ENCODE assay signal across 8 cellular contexts in genomic region chr12:42023733-42024494, GRCh38.
DNase-seq lines count a peak whose midpoint lies in the region; ATAC-seq and TF ChIP-seq lines count a peak whose summit lies in the region.

No MANE protein-coding gene starts in this region.

- H3K27ac ChIP-seq in H9 (ENCODE audit: insufficient read length, low read depth, low read length), result no peak overlapping the region

- intact Hi-C loops in sciatic nerve (cut with DNase I), result loop anchor here (5.0 kb wide), 1 partner anchor 747 kb away; no protein-coding TSS in a partner anchor

- no peak overlapping the region for H3K14ac ChIP-seq in H9 (ENCODE audit: insufficient read depth, low read length)

- H3T11ph ChIP-seq in H9 (ENCODE audit: low read length), result no peak overlapping the region

- no peak overlapping the region for H2BK15ac ChIP-seq in H9 (ENCODE audit: low read depth, low read length)

- POLR2A ChIA-PET in GM10248 (lab: Yijun Ruan, JAX), result no interaction called here

- H3K79me1 ChIP-seq in H9 (ENCODE audit: insufficient read depth, low read depth, low read length, poor library complexity, severe bottlenecking), result no peaks in the 10 kb centered on the region

- no peaks in the 10 kb centered on the region; the same call in 1 of the 2 replicates for H3K27me3 ChIP-seq in H9 (ENCODE audit: insufficient read depth, low read length)

- no peaks in the 10 kb centered on the region for H3K79me2 ChIP-seq in H9 (ENCODE audit: insufficient read depth, low read length)

- H2BK120ac ChIP-seq in H9 (ENCODE audit: low read depth, low read length, poor library complexity, severe bottlenecking), result no peak overlapping the region

- no peak overlapping the region for H4K5ac ChIP-seq in H9 (ENCODE audit: insufficient read length, low read depth, low read length)

- no peaks in the 10 kb centered on the region for H3K9me3 Mint-ChIP-seq in H9

- no peaks in the 10 kb centered on the region; the same call in 1 of the 2 replicates for H3K4me1 ChIP-seq in H9 (ENCODE audit: insufficient read depth, low read length)

- no peak overlapping the region for H2AK5ac ChIP-seq in H9 (ENCODE audit: insufficient read length, low read length)

- H4K8ac ChIP-seq in H9 (replicated peaks; ENCODE audit: insufficient read length, low read depth, low read length), result no peak overlapping the region

- no peak overlapping the region for H2BK20ac ChIP-seq in H9 (ENCODE audit: low read depth, low read length, poor library complexity, severe bottlenecking)

- H3K4me3 ChIP-seq in LNCaP clone FGC (ENCODE audit: low read depth, low read length), result peak overlapping the region; percentile 39

- no peak overlapping the region for H3K23ac ChIP-seq in H9 (ENCODE audit: insufficient read length, low read depth, low read length)

- peaks cover 7% of the 10 kb centered on the region for H3K23me2 ChIP-seq in H9 (ENCODE audit: insufficient read length, low read depth, low read length, poor library complexity, severe bottlenecking)

- H3K56ac ChIP-seq in H9 (ENCODE audit: insufficient read length, low read depth, low read length), result no peak overlapping the region

- H3K4me3 Mint-ChIP-seq in H9 (peak overlapping the region in 1 of 2 experiments; percentile 35; a peak in 2 of 5 replicates), T-helper 17 cell (peak overlapping the region; percentile 70)

- H3K27me3 Mint-ChIP-seq in H9 (ENCODE audit: low read depth) (peaks cover 20% of the 10 kb centered on the region), T-helper 17 cell (peaks cover 15% of the 10 kb centered on the region)

- no peak overlapping the region for H2BK5ac ChIP-seq in H9 (ENCODE audit: insufficient read length, low read length)

- peak; percentile 64 for DNase-seq in GM10248 (ENCODE audit: extremely low spot score)
- DNase-seq in H9, result peak; percentile 86
- no peak for DNase-seq in LNCaP clone FGC (ENCODE audit: low read depth)
- DNase-seq in T-helper 17 cell, result peak; percentile 36 to 54 (median 40)
- DNase-seq in anterior cingulate cortex (lab: John Stamatoyannopoulos, UW), result peak in 57 of 58 donors; percentile 6 to 79 (median 51)
- DNase-seq in hippocampal formation (lab: John Stamatoyannopoulos, UW), result peak; percentile 63 to 72
- DNase-seq in sciatic nerve (ENCODE audit: low spot score), result peak; percentile 88
- no peak for DNase-seq in cortex of kidney (lab: John Stamatoyannopoulos, UW)

- no CpG with 5 or more reads among the region's 25 CpGs for WGBS in H9 (ENCODE audit: extremely low coverage, insufficient read length, low lambda C conversion rate)

- H3K4ac ChIP-seq in H9 (ENCODE audit: low read depth, low read length), result no peak overlapping the region

- H3K4me2 ChIP-seq in H9 (ENCODE audit: insufficient read depth, insufficient read length, low read length), result peak overlapping the region; percentile 49

- no peak overlapping the region for H4K91ac ChIP-seq in H9 (ENCODE audit: insufficient read length, low read depth, low read length)

- no peaks in the 10 kb centered on the region; a peak in 1 of 7 replicates for H3K36me3 Mint-ChIP-seq in H9 (ENCODE audit: insufficient read depth in 1 of 3, low read depth in 3 of 3)
- H3K36me3 Mint-ChIP-seq in T-helper 17 cell (ENCODE audit: low read depth), result no peaks in the 10 kb centered on the region

- H3K27ac Mint-ChIP-seq in H9, result no peak overlapping the region
- H3K27ac Mint-ChIP-seq in T-helper 17 cell, result no peak overlapping the region

- CTCF ChIA-PET in GM10248 (lab: Yijun Ruan, JAX), result interaction anchor here (0.7 to 4.3 kb wide), 47 partner anchors 9 to 1868 kb away, joined by 3 to 71 read pairs (median 4); no protein-coding TSS in a partner anchor

- no peaks in the 10 kb centered on the region for H4K20me1 ChIP-seq in H9 (ENCODE audit: control insufficient read depth, insufficient read depth, insufficient read length)

- peaks cover 10 to 11% of the 10 kb centered on the region in 2 experiments for H3K4me1 Mint-ChIP-seq in H9
- peaks cover 6% of the 10 kb centered on the region for H3K4me1 Mint-ChIP-seq in T-helper 17 cell

- H2BK12ac ChIP-seq in H9 (ENCODE audit: insufficient read length, low read depth, low read length), result no peak overlapping the region

- H2AFZ ChIP-seq in H9 (ENCODE audit: low read length), result peak overlapping the region; percentile 98

- ATAC-seq in T-helper 17 cell (peak; percentile 86), sciatic nerve (peak; percentile 94)

- H3K9ac ChIP-seq in H9 (ENCODE audit: extremely low read depth, insufficient read length, low read length), result peak overlapping the region; percentile 25

- TF ChIP-seq CTCF in GM10248 (IDR thresholded peaks at IDR 0.05; ENCODE audit: control extremely low read depth, extremely low read depth, low read depth, missing control alignments) (peak; percentile 96), H9 (conservative IDR thresholded peaks at IDR 0.05) (peak; percentile 94), LNCaP clone FGC (IDR thresholded peaks at IDR 0.05; ENCODE audit: control insufficient read depth, extremely low read depth, insufficient read depth) (peak; percentile 96)

- peak overlapping the region; percentile 34 for H3K18ac ChIP-seq in H9 (ENCODE audit: insufficient read length, low read depth, low read length)

- no peaks in the 10 kb centered on the region for H3K9me3 ChIP-seq in H9 (ENCODE audit: control insufficient read depth, low read depth, low read length)
- no peaks in the 10 kb centered on the region for H3K9me3 ChIP-seq in T-helper 17 cell (ENCODE audit: control insufficient read depth, low read length, poor library complexity, severe bottlenecking)

Comparison
In these comparisons a context has a peak if more than half of its experiments do, and no peak if none do; other contexts are left out.
1. DNase-seq: peak in GM10248 (single experiment), H9 (single experiment), T-helper 17 cell (3 of 3), anterior cingulate cortex (57 of 58), hippocampal formation (2 of 2) and sciatic nerve (single experiment); none in LNCaP clone FGC (single experiment) and cortex of kidney (single experiment).
2. Peak in every context shown above with its lines, with median percentiles within 50 percentile points of each other: CTCF ChIP-seq.